Comparison of ENCODE assay signal across 23 cellular contexts in the genomic region with DNA sequence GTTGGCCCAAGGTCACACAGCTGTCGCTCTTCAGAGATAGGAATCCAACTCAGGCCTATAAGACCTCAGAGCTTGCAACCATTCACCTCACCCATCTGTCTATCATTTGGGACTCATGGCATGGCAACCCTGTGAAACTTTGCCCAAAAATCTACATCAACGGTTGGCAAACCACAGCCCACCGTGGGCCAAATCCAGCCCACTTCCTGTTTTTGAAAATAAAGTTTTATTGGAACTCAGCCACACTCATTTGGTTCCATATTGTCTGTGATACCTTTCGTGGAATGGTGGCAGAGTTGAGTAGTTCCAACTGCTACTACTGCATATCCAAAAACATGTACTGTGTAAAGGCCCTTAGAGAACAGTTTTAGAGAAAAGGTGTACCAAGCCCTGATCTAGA.
DNase-seq lines count a peak whose midpoint lies in the region; ATAC-seq, FAIRE-seq and TF ChIP-seq lines count a peak whose summit lies in the region.
"Had no signal": no experiment of that assay in that cellular context is flagged by ENCODE, and none has a peak within 500 bp of the region (broad histone marks: within the 10 kb centered on the region; RNA-seq: fewer than 3 reads in every experiment).

No MANE protein-coding gene starts in this region.

- H3K36me3 ChIP-seq in BLaER1 treated with 17β-estradiol and CSF1 and Interleukin-3, amounts not matched to agents 10 nM and 100 nM: no peaks in the 10 kb centered on the region
- H3K36me3 ChIP-seq in K562 (ENCODE audit: control insufficient read depth, insufficient read depth, low read length) (no peaks in the 10 kb centered on the region), neuronal stem cell (replicated peaks in 1 of 2; ENCODE audit: control insufficient read depth in 2 of 2, insufficient read depth in 2 of 2, low read length in 2 of 2) (no peaks in the 10 kb centered on the region)

- peak overlapping the region in 7 of 11 experiments; percentile 5 to 64 (median 27); a peak in 13 of 22 replicates for H3K4me2 ChIP-seq in BLaER1 treated with 17β-estradiol and CSF1 and Interleukin-3, amounts not matched to agents 10 nM and 100 nM
- no peak overlapping the region for H3K4me2 ChIP-seq in K562 (ENCODE audit: insufficient read depth, low read length)
- no peak overlapping the region for H3K4me2 ChIP-seq in neuronal stem cell (ENCODE audit: insufficient read depth, low read length, poor library complexity, severe bottlenecking)
- H3K4me2 ChIP-seq: GM23338 had no signal

- peaks cover 0 to 31% (median 19%) of the 10 kb centered on the region in 10 experiments; a peak in 14 of 20 replicates for H3K4me1 ChIP-seq in BLaER1 treated with 17β-estradiol and CSF1 and Interleukin-3, amounts not matched to agents 10 nM and 100 nM
- no peaks in the 10 kb centered on the region for H3K4me1 ChIP-seq in K562 (replicated peaks in 1 of 2; ENCODE audit: control insufficient read depth in 2 of 2, insufficient read depth in 2 of 2, low read length in 2 of 2)
- peaks cover 18 to 28% of the 10 kb centered on the region in 2 donors for H3K4me1 ChIP-seq in neuronal stem cell (ENCODE audit: control insufficient read depth in 2 of 2, insufficient read depth in 1 of 2, low read depth in 1 of 2, low read length in 2 of 2)

- H3K18ac ChIP-seq in neuronal stem cell (ENCODE audit: low read length): peak overlapping the region; percentile 78

- peaks cover 15% of the 10 kb centered on the region for H3K9me3 Mint-ChIP-seq in activated T-helper 17 cell treated with anti-CD3 and anti-CD28 coated beads, Interleukin-2, amount 50 U/mL, for 72 hours
- no peaks in the 10 kb centered on the region for H3K9me3 Mint-ChIP-seq in activated T-cell treated with anti-CD3 and anti-CD28 coated beads, Interleukin-2, amount 50 U/mL, for 24 hours

- H3K36me3 Mint-ChIP-seq in activated T-helper 17 cell treated with anti-CD3 and anti-CD28 coated beads, Interleukin-2, amount 50 U/mL, for 72 hours (ENCODE audit: low read depth): no peaks in the 10 kb centered on the region
- H3K36me3 Mint-ChIP-seq in activated T-cell treated with anti-CD3 and anti-CD28 coated beads, Interleukin-2, amount 50 U/mL, for 24 hours (ENCODE audit: low read depth): no peaks in the 10 kb centered on the region

- no peak overlapping the region for H3K27ac ChIP-seq in BLaER1 treated with 17β-estradiol and CSF1 and Interleukin-3, amounts not matched to agents 10 nM and 100 nM
- H3K27ac ChIP-seq in K562 (ENCODE audit: extremely low read depth, low read depth, low read length) (no peak overlapping the region), neuronal stem cell (replicated peaks; ENCODE audit: low read length) (peak overlapping the region; percentile 96)
- H3K27ac ChIP-seq: C4-2B had no signal

- FAIRE-seq in K562 (lab: Jason Lieb, UNC): no peak
- FAIRE-seq: D721Med, GM19239, HTR-8/SVneo had no signal

- H3K4me3 ChIP-seq in BLaER1 treated with 17β-estradiol and CSF1 and Interleukin-3, amounts not matched to agents 10 nM and 100 nM: no peak overlapping the region
- no peak overlapping the region for H3K4me3 ChIP-seq in Jurkat, Clone E6-1 (ENCODE audit: low read length)
- H3K4me3 ChIP-seq in K562: no peak overlapping the region
- H3K4me3 ChIP-seq in neuronal stem cell (ENCODE audit: low read length in 2 of 2): no peak overlapping the region
- H3K4me3 ChIP-seq: GM23338 had no signal

- peak overlapping the region; percentile 59 for H2BK15ac ChIP-seq in neuronal stem cell (ENCODE audit: low read length)

- no peak for TF ChIP-seq CTCF in K562 (IDR thresholded peaks at IDR 0.05 in 2 of 3, conservative IDR thresholded peaks at IDR 0.05 in 1 of 3; ENCODE audit: insufficient read depth in 2 of 3, low read depth in 1 of 3, low read length in 3 of 3)

- TF ChIP-seq RAD21 in K562 (CRISPR knock-in tag; conservative IDR thresholded peaks at IDR 0.05 in 1 of 2, IDR thresholded peaks at IDR 0.05 in 1 of 2): no peak

- H4K91ac ChIP-seq in neuronal stem cell (ENCODE audit: low read depth, low read length, poor library complexity): no peak overlapping the region

- peak overlapping the region; percentile 0 for H2BK12ac ChIP-seq in neuronal stem cell (ENCODE audit: low read length)

- intact Hi-C loops in K562 (cut with micrococcal nuclease): no loop called here

- no peak for ATAC-seq in K562
- no peak for ATAC-seq in activated T-helper 17 cell treated with anti-CD3 and anti-CD28 coated beads, Interleukin-2, amount 50 U/mL, for 72 hours (replicated peaks)
- no peak for ATAC-seq in GM18520 (IDR thresholded peaks at IDR 0.05; ENCODE audit: unreplicated experiment)
- ATAC-seq: HCT116 had no signal

- H2AK5ac ChIP-seq in neuronal stem cell (ENCODE audit: low read depth, low read length): peak overlapping the region; percentile 72

- no TSS peak for BruUV-seq in K562 (replicated peaks; lab: Mats Ljungman, UMichigan)

- H3K27me3 ChIP-seq in BLaER1 treated with 17β-estradiol and CSF1 and Interleukin-3, amounts not matched to agents 10 nM and 100 nM: no peaks in the 10 kb centered on the region
- peaks cover 0 to 12% of the 10 kb centered on the region in 2 experiments; a peak in 1 of 5 replicates for H3K27me3 ChIP-seq in K562 (ENCODE audit: control insufficient read depth in 2 of 2, insufficient read depth in 2 of 2, low read length in 2 of 2)
- H3K27me3 ChIP-seq in neuronal stem cell (ENCODE audit: control insufficient read depth in 3 of 3, insufficient read depth in 3 of 3, low read depth in 1 of 3, low read length in 3 of 3): no peaks in the 10 kb centered on the region

- 0% methylated on average over 4 of the region's 4 CpGs for WGBS in K562 (ENCODE audit: insufficient coverage, low coverage, missing lambda C conversion rate)
- no CpG with 5 or more reads among the region's 4 CpGs for WGBS in neuronal stem cell (ENCODE audit: extremely low coverage in 2 of 2, insufficient read length in 2 of 2, insufficient replicate concordance in 1 of 2), 2 donors

- no peak overlapping the region for H3K4ac ChIP-seq in neuronal stem cell (ENCODE audit: low read length)

- no peak overlapping the region for H2AFZ ChIP-seq in K562 (ENCODE audit: low read depth, low read length)
- H2AFZ ChIP-seq in neuronal stem cell (ENCODE audit: low read length): no peak overlapping the region
- H2AFZ ChIP-seq: GM23338 had no signal

- no peak overlapping the region for H3K14ac ChIP-seq in neuronal stem cell (ENCODE audit: low read length)

- no peaks in the 10 kb centered on the region for H3K9me1 ChIP-seq in K562 (ENCODE audit: control insufficient read depth, insufficient read depth, low read length)

- DNase-seq in Jurkat, Clone E6-1 (ENCODE audit: low read depth, low spot score): peak; percentile 46
- DNase-seq in K562 (ENCODE audit: extremely low read depth in 1 of 4, low spot score in 3 of 4): no peak
- no peak for DNase-seq in neuronal stem cell (ENCODE audit: low spot score)
- DNase-seq in activated T-cell treated with anti-CD3 and anti-CD28 coated beads, Interleukin-2, amount 50 U/mL, for 24 hours: no peak
- DNase-seq in DMS114 treated with DMSO at 0.1 percent for 48 hours (lab: John Stamatoyannopoulos, UW; ENCODE audit: unreplicated experiment): no peak
- DNase-seq: Caco-2; CD4-positive, alpha-beta T cell; DMS153; DMS79; GF-D8; H7; HFFc6; Karpas-422 had no signal

- POLR2A ChIA-PET in K562 (lab: Yijun Ruan, JAX): no interaction called here

- H3K79me1 ChIP-seq in neuronal stem cell (ENCODE audit: low read depth, low read length): no peaks in the 10 kb centered on the region

- peak overlapping the region; percentile 56 for H2BK120ac ChIP-seq in neuronal stem cell (ENCODE audit: low read depth, low read length)

- H2BK5ac ChIP-seq in neuronal stem cell (ENCODE audit: low read length): no peak overlapping the region

- no peak overlapping the region for H4K8ac ChIP-seq in neuronal stem cell (ENCODE audit: low read depth, low read length)

- no peaks in the 10 kb centered on the region for H3K4me1 Mint-ChIP-seq in activated T-helper 17 cell treated with anti-CD3 and anti-CD28 coated beads, Interleukin-2, amount 50 U/mL, for 72 hours
- no peaks in the 10 kb centered on the region for H3K4me1 Mint-ChIP-seq in activated T-cell treated with anti-CD3 and anti-CD28 coated beads, Interleukin-2, amount 50 U/mL, for 24 hours (ENCODE audit: low read depth)
- H3K4me1 Mint-ChIP-seq: B cell had no signal

- H3K79me2 ChIP-seq in K562 (ENCODE audit: control insufficient read depth, insufficient read depth, low read length): no peaks in the 10 kb centered on the region

- H3K9me3 ChIP-seq in BLaER1 treated with 17β-estradiol and CSF1 and Interleukin-3, amounts not matched to agents 10 nM and 100 nM (replicated peaks in 1 of 11): peaks cover 12 to 29% (median 21%) of the 10 kb centered on the region in 11 experiments
- H3K9me3 ChIP-seq in K562 (replicated peaks; ENCODE audit: control insufficient read depth, insufficient read depth, low read depth, low read length): no peaks in the 10 kb centered on the region
- peaks cover 7 to 21% of the 10 kb centered on the region in 2 donors for H3K9me3 ChIP-seq in neuronal stem cell (replicated peaks in 1 of 2; ENCODE audit: control insufficient read depth in 2 of 2, insufficient read depth in 1 of 2, low read depth in 1 of 2, low read length in 2 of 2)
- H3K9me3 ChIP-seq: Caco-2 had no signal

- H3K27me3 Mint-ChIP-seq in activated T-helper 17 cell treated with anti-CD3 and anti-CD28 coated beads, Interleukin-2, amount 50 U/mL, for 72 hours: peaks cover 1% of the 10 kb centered on the region
- peaks cover 2% of the 10 kb centered on the region for H3K27me3 Mint-ChIP-seq in activated T-cell treated with anti-CD3 and anti-CD28 coated beads, Interleukin-2, amount 50 U/mL, for 24 hours
- H3K27me3 Mint-ChIP-seq: B cell; CD4-positive, alpha-beta T cell had no signal

- TF ChIP-seq EP300 in K562 (IDR thresholded peaks at IDR 0.05; ENCODE audit: low read length): no peak

- no peak overlapping the region for H3K23ac ChIP-seq in neuronal stem cell (ENCODE audit: low read depth, low read length, poor library complexity)

- no peak overlapping the region for H3K27ac Mint-ChIP-seq in activated T-helper 17 cell treated with anti-CD3 and anti-CD28 coated beads, Interleukin-2, amount 50 U/mL, for 72 hours
- no peak overlapping the region for H3K27ac Mint-ChIP-seq in activated T-cell treated with anti-CD3 and anti-CD28 coated beads, Interleukin-2, amount 50 U/mL, for 24 hours
- H3K27ac Mint-ChIP-seq: B cell; CD4-positive, alpha-beta T cell; GM23338; HFFc6 had no signal

- TF ChIP-seq POLR2A in K562 (conservative IDR thresholded peaks at IDR 0.05): no peak

- in situ Hi-C loops in K562 (cut with MboI): no loop called here

- no peak overlapping the region for H3K4me3 Mint-ChIP-seq in activated T-helper 17 cell treated with anti-CD3 and anti-CD28 coated beads, Interleukin-2, amount 50 U/mL, for 72 hours
- H3K4me3 Mint-ChIP-seq in activated T-cell treated with anti-CD3 and anti-CD28 coated beads, Interleukin-2, amount 50 U/mL, for 24 hours: no peak overlapping the region
- H3K4me3 Mint-ChIP-seq: B cell; CD4-positive, alpha-beta T cell; GM23338; HFFc6 had no signal

- no peaks in the 10 kb centered on the region for H4K20me1 ChIP-seq in BLaER1 treated with 17β-estradiol and CSF1 and Interleukin-3, amounts not matched to agents 10 nM and 100 nM
- no peaks in the 10 kb centered on the region for H4K20me1 ChIP-seq in K562 (replicated peaks; ENCODE audit: control insufficient read depth, insufficient read depth, low read length)

- H3K9ac ChIP-seq in BLaER1 treated with 17β-estradiol and CSF1 and Interleukin-3, amounts not matched to agents 10 nM and 100 nM: no peak overlapping the region
- H3K9ac ChIP-seq in K562 (ENCODE audit: insufficient read depth in 1 of 2, low read depth in 2 of 2, low read length in 2 of 2) (no peak overlapping the region), neuronal stem cell (ENCODE audit: low read depth, low read length, poor library complexity) (no peak overlapping the region)

- CTCF ChIA-PET in K562 (lab: Yijun Ruan, JAX; ENCODE audit: low intra/inter-chr PET ratio): no interaction called here

Comparison
In these comparisons a context has a peak if more than half of its experiments do, and no peak if none do; other contexts are left out.
1. H3K4me2 ChIP-seq: peak in BLaER1 treated with 17β-estradiol and CSF1 and Interleukin-3, amounts not matched to agents 10 nM and 100 nM (7 of 11); none in K562 (single experiment) and neuronal stem cell (single experiment).